1 cellular context compared by ENCODE assay signal in genomic region chr1:18512883-18513282, GRCh38.
TF ChIP-seq lines count a peak whose summit lies in the region.

No MANE protein-coding gene starts in this region.

TF ChIP-seq in HCT116, 20 proteins besides CTCF, POLR2A, EP300 and RAD21 (continued from another document):
- TF ChIP-seq REST (IDR thresholded peaks at IDR 0.05; ENCODE audit: low read depth), result no peak
- TF ChIP-seq SRF (IDR thresholded peaks at IDR 0.05; ENCODE audit: low read depth), result no peak
- TF ChIP-seq MAX (IDR thresholded peaks at IDR 0.05), result no peak
- TF ChIP-seq TCF7L2 (IDR thresholded peaks at IDR 0.05; ENCODE audit: borderline replicate concordance, extremely low read depth, insufficient read depth, insufficient read length), result no peak
- TF ChIP-seq EZH2phosphoT487 (IDR thresholded peaks at IDR 0.05; ENCODE audit: borderline replicate concordance), result no peak
- no peak for TF ChIP-seq CEBPB (IDR thresholded peaks at IDR 0.05; ENCODE audit: low read depth)
- no peak for TF ChIP-seq SIN3A (IDR thresholded peaks at IDR 0.05; ENCODE audit: low read depth)
- no peak for TF ChIP-seq ZNF274 (IDR thresholded peaks at IDR 0.05; ENCODE audit: low read depth, low read length)
- no peak for TF ChIP-seq ATF3 (IDR thresholded peaks at IDR 0.05)
- no peak for TF ChIP-seq FOSL1 (IDR thresholded peaks at IDR 0.05; ENCODE audit: low read depth)
TF ChIP-seq in HCT116: peak in this region for 0.
